ENCODE assay signal across 16 cellular contexts in the genomic region with DNA sequence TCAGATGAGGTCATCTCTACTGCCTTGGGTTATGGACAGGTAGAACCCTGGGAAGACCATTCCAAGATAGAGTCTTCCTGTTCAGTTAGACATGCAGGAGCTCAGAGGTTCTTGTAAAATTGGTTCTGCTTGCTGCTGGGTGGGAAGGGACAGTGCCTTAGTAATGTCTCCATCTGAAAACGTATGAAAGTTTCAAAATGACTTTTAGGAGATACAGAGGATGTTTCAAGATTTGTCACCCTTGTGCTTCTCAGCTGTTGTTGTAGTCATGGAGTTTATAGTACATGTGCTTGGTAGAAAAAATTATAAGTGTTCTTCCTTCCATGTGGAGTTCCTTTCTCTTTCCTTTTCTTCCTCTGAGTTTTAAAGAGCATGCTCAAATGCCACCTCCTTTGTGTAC.
DNase-seq lines count a peak whose midpoint lies in the region; ATAC-seq and TF ChIP-seq lines count a peak whose summit lies in the region.
"Had no signal": no experiment of that assay in that cellular context is flagged by ENCODE, and none has a peak within 500 bp of the region (broad histone marks: within the 10 kb centered on the region; RNA-seq: fewer than 3 reads in every experiment).

No MANE protein-coding gene starts in this region.

- peak overlapping the region; percentile 79 for H3K27ac Mint-ChIP-seq in activated CD4-positive, alpha-beta T cell treated with anti-CD3 and anti-CD28 coated beads for 36 hours
- no peak overlapping the region for H3K27ac Mint-ChIP-seq in activated naive CD8-positive, alpha-beta T cell treated with anti-CD3 and anti-CD28 coated beads, Interleukin-2, amount 10 ng/mL, durations not matched to agents 7 days and 5 days
- H3K27ac Mint-ChIP-seq: activated B cell treated with CpG ODN at 0.5 μM for 24 hours, memory B cell had no signal

- peaks cover 81% of the 10 kb centered on the region for H3K4me1 Mint-ChIP-seq in activated CD4-positive, alpha-beta T cell treated with anti-CD3 and anti-CD28 coated beads for 36 hours
- peaks cover 6% of the 10 kb centered on the region for H3K4me1 Mint-ChIP-seq in activated naive CD8-positive, alpha-beta T cell treated with anti-CD3 and anti-CD28 coated beads, Interleukin-2, amount 10 ng/mL, durations not matched to agents 7 days and 5 days
- H3K4me1 Mint-ChIP-seq: memory B cell had no signal

- DNase-seq in activated CD4-positive, alpha-beta T cell treated with anti-CD3 and anti-CD28 coated beads for 36 hours: peak; percentile 38
- no peak for DNase-seq in activated CD4-positive, alpha-beta T cell treated with anti-CD3 and anti-CD28 coated beads, Interleukin-2, amount 50 U/mL, for 1 hour
- DNase-seq in activated naive CD8-positive, alpha-beta T cell treated with anti-CD3 and anti-CD28 coated beads, Interleukin-2, amount 10 ng/mL, durations not matched to agents 7 days and 5 days: no peak
- DNase-seq in A172 (ENCODE audit: low spot score): no peak
- no peak for DNase-seq in BE2C
- no peak for DNase-seq in suprapubic skin (ENCODE audit: low spot score in 2 of 2)
- DNase-seq: 8988T, activated B cell treated with CpG ODN at 0.5 μM for 24 hours, foreskin keratinocyte, NCI-H1417 treated with DMSO at 0.1 percent for 48 hours had no signal

- no peaks in the 10 kb centered on the region for H3K36me3 ChIP-seq in BE2C
- H3K36me3 ChIP-seq in suprapubic skin: no peaks in the 10 kb centered on the region
- H3K36me3 ChIP-seq: thoracic aorta had no signal

- peak; percentile 96 for ATAC-seq in activated CD4-positive, alpha-beta T cell treated with anti-CD3 and anti-CD28 coated beads for 36 hours
- ATAC-seq in GM21381 (IDR thresholded peaks at IDR 0.05; ENCODE audit: unreplicated experiment) (peak; percentile 99), HG03095 (IDR thresholded peaks at IDR 0.05; ENCODE audit: unreplicated experiment) (peak; percentile 100)
- ATAC-seq in activated naive CD8-positive, alpha-beta T cell treated with anti-CD3 and anti-CD28 coated beads, Interleukin-2, amount 10 ng/mL, durations not matched to agents 7 days and 5 days (ENCODE audit: low read depth): peak; percentile 50
- ATAC-seq: foreskin keratinocyte, Panc1 had no signal

- H3K27ac ChIP-seq in suprapubic skin: no peak overlapping the region
- H3K27ac ChIP-seq: foreskin keratinocyte, thoracic aorta had no signal

- CTCF ChIA-PET in activated CD4-positive, alpha-beta T cell treated with anti-CD3 and anti-CD28 coated beads for 36 hours (lab: Charles Lee): interaction anchor here (0.6 to 1.5 kb wide), 4 partner anchors 10 to 1175 kb away, joined by 3 to 4 read pairs (median 4); no protein-coding TSS in a partner anchor

- intact Hi-C loops in activated CD4-positive, alpha-beta T cell treated with anti-CD3 and anti-CD28 coated beads for 36 hours (cut with DNase I, micrococcal nuclease): loop anchor here (1.0 to 2.0 kb wide), 7 partner anchors 44 to 549 kb away; no protein-coding TSS in a partner anchor

- H3K9me3 ChIP-seq in BE2C (no peaks in the 10 kb centered on the region), suprapubic skin (no peaks in the 10 kb centered on the region)
- H3K9me3 ChIP-seq: thoracic aorta had no signal

- no peaks in the 10 kb centered on the region for H3K27me3 Mint-ChIP-seq in activated CD4-positive, alpha-beta T cell treated with anti-CD3 and anti-CD28 coated beads for 36 hours
- H3K27me3 Mint-ChIP-seq in activated naive CD8-positive, alpha-beta T cell treated with anti-CD3 and anti-CD28 coated beads, Interleukin-2, amount 10 ng/mL, durations not matched to agents 7 days and 5 days: no peaks in the 10 kb centered on the region
- H3K27me3 Mint-ChIP-seq: activated B cell treated with CpG ODN at 0.5 μM for 24 hours, memory B cell had no signal

- POLR2A ChIA-PET in activated CD4-positive, alpha-beta T cell treated with anti-CD3 and anti-CD28 coated beads for 36 hours (lab: Charles Lee): no interaction called here
- POLR2A ChIA-PET in activated naive CD8-positive, alpha-beta T cell treated with anti-CD3 and anti-CD28 coated beads, Interleukin-2, amount 10 ng/mL, durations not matched to agents 7 days and 5 days (lab: Charles Lee): no interaction called here

- peak overlapping the region; percentile 37 for H3K4me3 Mint-ChIP-seq in activated CD4-positive, alpha-beta T cell treated with anti-CD3 and anti-CD28 coated beads for 36 hours
- no peak overlapping the region for H3K4me3 Mint-ChIP-seq in activated naive CD8-positive, alpha-beta T cell treated with anti-CD3 and anti-CD28 coated beads, Interleukin-2, amount 10 ng/mL, durations not matched to agents 7 days and 5 days
- H3K4me3 Mint-ChIP-seq: activated B cell treated with CpG ODN at 0.5 μM for 24 hours, memory B cell had no signal

- TF ChIP-seq POLR2A in suprapubic skin (IDR thresholded peaks at IDR 0.05): no peak

- H3K36me3 Mint-ChIP-seq in activated CD4-positive, alpha-beta T cell treated with anti-CD3 and anti-CD28 coated beads for 36 hours (ENCODE audit: low read depth): peaks cover 26% of the 10 kb centered on the region
- H3K36me3 Mint-ChIP-seq in activated naive CD8-positive, alpha-beta T cell treated with anti-CD3 and anti-CD28 coated beads, Interleukin-2, amount 10 ng/mL, durations not matched to agents 7 days and 5 days: no peaks in the 10 kb centered on the region
- H3K36me3 Mint-ChIP-seq: memory B cell had no signal

- H3K4me3 ChIP-seq in BE2C (ENCODE audit: low read depth, low read length): no peak overlapping the region
- H3K4me3 ChIP-seq in suprapubic skin: no peak overlapping the region
- H3K4me3 ChIP-seq: smooth muscle cell, thoracic aorta had no signal

- peaks cover 3% of the 10 kb centered on the region for H3K9me3 Mint-ChIP-seq in activated CD4-positive, alpha-beta T cell treated with anti-CD3 and anti-CD28 coated beads for 36 hours (ENCODE audit: low read depth)
- peaks cover 5% of the 10 kb centered on the region for H3K9me3 Mint-ChIP-seq in activated naive CD8-positive, alpha-beta T cell treated with anti-CD3 and anti-CD28 coated beads, Interleukin-2, amount 10 ng/mL, durations not matched to agents 7 days and 5 days
- H3K9me3 Mint-ChIP-seq: activated B cell treated with CpG ODN at 0.5 μM for 24 hours had no signal

- no peak for TF ChIP-seq EP300 in suprapubic skin (IDR thresholded peaks at IDR 0.05)

- WGBS in suprapubic skin: 67% methylated on average over 1 of the region's 1 CpG

- TF ChIP-seq CTCF in BE2C (IDR thresholded peaks at IDR 0.05; ENCODE audit: low read depth, low read length) (no peak), suprapubic skin (IDR thresholded peaks at IDR 0.05) (no peak)

- no peaks in the 10 kb centered on the region for H3K27me3 ChIP-seq in BE2C
- no peaks in the 10 kb centered on the region for H3K27me3 ChIP-seq in suprapubic skin
- H3K27me3 ChIP-seq: foreskin keratinocyte had no signal

- H3K4me1 ChIP-seq in BE2C: no peaks in the 10 kb centered on the region
- no peaks in the 10 kb centered on the region for H3K4me1 ChIP-seq in suprapubic skin
- H3K4me1 ChIP-seq: foreskin keratinocyte had no signal

Comparison
In these comparisons a context has a peak if more than half of its experiments do, and no peak if none do; other contexts are left out.
1. ATAC-seq: peak in every context shown above with its lines; median percentile 100 in HG03095; 99 in GM21381; 96 in activated CD4-positive, alpha-beta T cell treated with anti-CD3 and anti-CD28 coated beads for 36 hours; 50 in activated naive CD8-positive, alpha-beta T cell treated with anti-CD3 and anti-CD28 coated beads, Interleukin-2, amount 10 ng/mL, durations not matched to agents 7 days and 5 days.